Comparison of ENCODE assay signal across 24 cellular contexts in genomic region chr2:111537078-111537620, GRCh38.
DNase-seq lines count a peak whose midpoint lies in the region; ATAC-seq and TF ChIP-seq lines count a peak whose summit lies in the region.
"Had no signal": no experiment of that assay in that cellular context is flagged by ENCODE, and none has a peak within 500 bp of the region (broad histone marks: within the 10 kb centered on the region; RNA-seq: fewer than 3 reads in every experiment).

No MANE protein-coding gene starts in this region.

- DNase-seq in activated CD8-positive, alpha-beta memory T cell treated with anti-CD3 and anti-CD28 coated beads, Interleukin-2, amount 10 ng/mL, durations not matched to agents 7 days and 5 days = peak; percentile 80
- no peak for DNase-seq in activated CD8-positive, alpha-beta memory T cell treated with anti-CD3 and anti-CD28 coated beads, Interleukin-2, amount 50 U/mL, for 48 hours
- DNase-seq in RWPE2 (ENCODE audit: low spot score) = no peak
- peak; percentile 1 for DNase-seq in medulla oblongata (ENCODE audit: extremely low spot score)
- no peak for DNase-seq in hepatic stellate cell (ENCODE audit: low spot score)
- DNase-seq in NCI-H526 (lab: John Stamatoyannopoulos, UW) = no peak
- DNase-seq: 8988T, ACHN, BE2C, Calu3, DND-41, NCI-H1092 treated with DMSO at 0.1 percent for 48 hours, NCI-H1436 treated with DMSO at 0.1 percent for 48 hours, NCI-H187 treated with DMSO at 0.1 percent for 48 hours, NCI-H2107, NCI-H446 treated with DMSO at 0.1 percent for 48 hours, NCI-H526 treated with DMSO at 0.1 percent for 48 hours, SHP77 treated with DMSO at 0.1 percent for 48 hours had no signal

- no peak for TF ChIP-seq CTCF in RWPE2 (IDR thresholded peaks at IDR 0.05; ENCODE audit: poor library complexity, severe bottlenecking)

- H3K27me3 Mint-ChIP-seq in activated CD8-positive, alpha-beta memory T cell treated with anti-CD3 and anti-CD28 coated beads, Interleukin-2, amount 10 ng/mL, durations not matched to agents 7 days and 5 days = no peaks in the 10 kb centered on the region
- peaks cover 8% of the 10 kb centered on the region for H3K27me3 Mint-ChIP-seq in stimulated activated memory B cell treated with anti-CD40 and anti-IgM and Interleukin-4, amounts not matched to agents 10 μg/mL and 1 μg/mL and 100 μg/mL, for 72 hours

- H3K4me1 ChIP-seq in RWPE2 (ENCODE audit: insufficient read depth, poor library complexity, severe bottlenecking) = peaks cover 24% of the 10 kb centered on the region
- H3K4me1 ChIP-seq: BE2C had no signal

- no peaks in the 10 kb centered on the region for H3K27me3 ChIP-seq in RWPE2 (ENCODE audit: insufficient read depth, poor library complexity, severe bottlenecking)
- H3K27me3 ChIP-seq: BE2C had no signal

- no peaks in the 10 kb centered on the region for H3K9me3 Mint-ChIP-seq in activated CD8-positive, alpha-beta memory T cell treated with anti-CD3 and anti-CD28 coated beads, Interleukin-2, amount 10 ng/mL, durations not matched to agents 7 days and 5 days (ENCODE audit: low read depth)
- no peaks in the 10 kb centered on the region for H3K9me3 Mint-ChIP-seq in stimulated activated memory B cell treated with anti-CD40 and anti-IgM and Interleukin-4, amounts not matched to agents 10 μg/mL and 1 μg/mL and 100 μg/mL, for 72 hours

- no peaks in the 10 kb centered on the region for H3K9me3 ChIP-seq in RWPE2 (ENCODE audit: severe bottlenecking)
- H3K9me3 ChIP-seq: BE2C had no signal

- H3K36me3 Mint-ChIP-seq in activated CD8-positive, alpha-beta memory T cell treated with anti-CD3 and anti-CD28 coated beads, Interleukin-2, amount 10 ng/mL, durations not matched to agents 7 days and 5 days = peaks cover 25% of the 10 kb centered on the region
- H3K36me3 Mint-ChIP-seq in stimulated activated memory B cell treated with anti-CD40 and anti-IgM and Interleukin-4, amounts not matched to agents 10 μg/mL and 1 μg/mL and 100 μg/mL, for 72 hours = no peaks in the 10 kb centered on the region
- H3K36me3 Mint-ChIP-seq: CD14-positive monocyte had no signal

- H3K4me3 Mint-ChIP-seq in activated CD8-positive, alpha-beta memory T cell treated with anti-CD3 and anti-CD28 coated beads, Interleukin-2, amount 10 ng/mL, durations not matched to agents 7 days and 5 days = peak overlapping the region; percentile 19
- no peak overlapping the region for H3K4me3 Mint-ChIP-seq in stimulated activated memory B cell treated with anti-CD40 and anti-IgM and Interleukin-4, amounts not matched to agents 10 μg/mL and 1 μg/mL and 100 μg/mL, for 72 hours
- H3K4me3 Mint-ChIP-seq: CD14-positive monocyte had no signal

- H3K36me3 ChIP-seq in RWPE2 (ENCODE audit: low read depth) = no peaks in the 10 kb centered on the region
- H3K36me3 ChIP-seq: BE2C had no signal

- peak overlapping the region; percentile 71 for H3K27ac Mint-ChIP-seq in activated CD8-positive, alpha-beta memory T cell treated with anti-CD3 and anti-CD28 coated beads, Interleukin-2, amount 10 ng/mL, durations not matched to agents 7 days and 5 days
- H3K27ac Mint-ChIP-seq in stimulated activated memory B cell treated with anti-CD40 and anti-IgM and Interleukin-4, amounts not matched to agents 10 μg/mL and 1 μg/mL and 100 μg/mL, for 72 hours = no peak overlapping the region

- CTCF ChIA-PET in activated CD8-positive, alpha-beta memory T cell treated with anti-CD3 and anti-CD28 coated beads, Interleukin-2, amount 10 ng/mL, durations not matched to agents 7 days and 5 days (lab: Charles Lee) = interaction anchor here (1.2 to 1.6 kb wide), 2 partner anchors 162 to 164 kb away, joined by 4 to 5 read pairs; no protein-coding TSS in a partner anchor

- ATAC-seq in activated CD8-positive, alpha-beta memory T cell treated with anti-CD3 and anti-CD28 coated beads, Interleukin-2, amount 10 ng/mL, durations not matched to agents 7 days and 5 days = peak; percentile 5
- no peak for ATAC-seq in RWPE2 (ENCODE audit: low read depth)
- peak; percentile 22 for ATAC-seq in stimulated activated memory B cell treated with anti-CD40 and anti-IgM and Interleukin-4, amounts not matched to agents 10 μg/mL and 1 μg/mL and 100 μg/mL, for 72 hours
- no peak for ATAC-seq in GM19463 (IDR thresholded peaks at IDR 0.05; ENCODE audit: unreplicated experiment)
- ATAC-seq: Panc1 had no signal

- H3K4me3 ChIP-seq in RWPE2 (ENCODE audit: severe bottlenecking) = no peak overlapping the region

- H3K27ac ChIP-seq in RWPE2 (ENCODE audit: poor library complexity, severe bottlenecking) = peak overlapping the region; percentile 75
- H3K27ac ChIP-seq: HL-60, RWPE1 had no signal

- peaks cover 47% of the 10 kb centered on the region for H3K4me1 Mint-ChIP-seq in activated CD8-positive, alpha-beta memory T cell treated with anti-CD3 and anti-CD28 coated beads, Interleukin-2, amount 10 ng/mL, durations not matched to agents 7 days and 5 days
- peaks cover 20% of the 10 kb centered on the region for H3K4me1 Mint-ChIP-seq in stimulated activated memory B cell treated with anti-CD40 and anti-IgM and Interleukin-4, amounts not matched to agents 10 μg/mL and 1 μg/mL and 100 μg/mL, for 72 hours

Comparison
In these comparisons a context has a peak if more than half of its experiments do, and no peak if none do; other contexts are left out.
1. DNase-seq: peak in activated CD8-positive, alpha-beta memory T cell treated with anti-CD3 and anti-CD28 coated beads, Interleukin-2, amount 10 ng/mL, durations not matched to agents 7 days and 5 days (single experiment) and medulla oblongata (single experiment); none in activated CD8-positive, alpha-beta memory T cell treated with anti-CD3 and anti-CD28 coated beads, Interleukin-2, amount 50 U/mL, for 48 hours (single experiment), RWPE2 (single experiment), hepatic stellate cell (single experiment) and NCI-H526 (0 of 2).
2. ATAC-seq: peak in activated CD8-positive, alpha-beta memory T cell treated with anti-CD3 and anti-CD28 coated beads, Interleukin-2, amount 10 ng/mL, durations not matched to agents 7 days and 5 days (single experiment) and stimulated activated memory B cell treated with anti-CD40 and anti-IgM and Interleukin-4, amounts not matched to agents 10 μg/mL and 1 μg/mL and 100 μg/mL, for 72 hours (single experiment); none in RWPE2 (single experiment) and GM19463 (single experiment).